Comparison of ENCODE assay signal across 27 cellular contexts in the genomic region with DNA sequence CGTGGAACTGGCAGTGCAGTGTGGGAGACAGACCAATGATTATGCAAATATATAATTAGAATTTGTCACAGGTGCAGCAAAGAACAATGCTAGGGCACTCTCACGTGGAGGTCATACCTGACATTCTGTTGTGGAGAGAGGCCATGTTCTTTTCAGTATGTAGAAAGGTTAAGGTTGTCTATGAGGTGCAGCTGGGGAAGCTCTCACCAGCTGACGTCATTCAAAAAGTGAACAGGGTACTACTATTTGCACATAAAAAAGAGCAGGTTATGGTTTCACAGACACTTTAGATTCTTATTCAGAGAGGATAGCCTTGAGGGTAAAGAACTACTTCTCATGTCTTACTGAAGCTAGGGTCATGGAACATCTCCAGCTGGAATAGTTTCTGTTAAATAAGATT. TPM values are rescaled to one million over a fixed set of nuclear protein-coding genes. Genes with fewer than 3 reads are reported as not detected.
"Had no signal": no experiment of that assay in that cellular context is flagged by ENCODE, and none has a peak within 500 bp of the region (broad histone marks: within the 10 kb centered on the region; RNA-seq: fewer than 3 reads in every experiment).

No MANE protein-coding gene starts in this region.

- H3K4me1 Mint-ChIP-seq: T-cell had no signal

- ATAC-seq: T-cell had no signal

- H3K27me3 Mint-ChIP-seq: T-cell had no signal

- H3K4me2 ChIP-seq: SK-N-SH had no signal

- H3K9me3 Mint-ChIP-seq: T-helper 1 cell treated with Interleukin-12 subunit alpha and Interleukin-12 subunit beta and Interleukin-4 antibody, amounts not matched to agents 30 μg/mL and 1 μg/mL, for 36 hours had no signal

- H3K4me3 Mint-ChIP-seq: T-cell; T-helper 1 cell treated with Interleukin-12 subunit alpha and Interleukin-12 subunit beta and Interleukin-4 antibody, amounts not matched to agents 30 μg/mL and 1 μg/mL, for 36 hours had no signal

- H3K9ac ChIP-seq: SK-N-SH had no signal

- H3K27ac ChIP-seq: HL-60 had no signal

- H3K27ac Mint-ChIP-seq: T-cell; T-helper 1 cell treated with Interleukin-12 subunit alpha and Interleukin-12 subunit beta and Interleukin-4 antibody, amounts not matched to agents 30 μg/mL and 1 μg/mL, for 36 hours had no signal

- DNase-seq: KBM-7, MV-4-11, NCI-H1048, NCI-H1105, NCI-H1417, NCI-H1436 treated with DMSO at 0.1 percent for 48 hours, NCI-H187, NCI-H2029, NCI-H2081 treated with DMSO at 0.1 percent for 48 hours, NCI-H2171 treated with DMSO at 0.1 percent for 48 hours, NCI-H345, NCI-H446 treated with DMSO at 0.1 percent for 48 hours, NCI-H510A treated with DMSO at 0.1 percent for 48 hours, NCI-H82, Right ventricle myocardium superior, RPMI8226, SIG-M5, SK-N-SH, SW 1271, T-cell had no signal

- H3K36me3 Mint-ChIP-seq: T-cell had no signal

- H3K9me3 ChIP-seq: SK-N-SH had no signal

- FAIRE-seq: HTR-8/SVneo, RCC 7860 had no signal

RNA-seq across cellular contexts. Expression of a gene that starts 19.1 kb away (rescaled TPM):
- total RNA-seq: LHCN-M2, MCF 10A, Right ventricle myocardium superior, SK-MEL-5, T-cell had no signal
